In genomic region chr10:44012921-44013320, GRCh38 we compare ENCODE assay signal across 15 cellular contexts.
"Had no signal": no experiment of that assay in that cellular context is flagged by ENCODE, and none has a peak within 500 bp of the region (broad histone marks: within the 10 kb centered on the region; RNA-seq: fewer than 3 reads in every experiment).

No MANE protein-coding gene starts in this region.

- H3K27ac ChIP-seq: lower lobe of right lung, parathyroid adenoma, right lobe of liver, suprapubic skin, transverse colon had no signal

- H3K36me3 ChIP-seq: lower lobe of right lung, right lobe of liver, suprapubic skin, transverse colon had no signal

- H3K27me3 ChIP-seq: right lobe of liver, transverse colon had no signal

- DNase-seq: effector CD8-positive, alpha-beta T cell; left ventricle myocardium superior; lower lobe of right lung; naive thymus-derived CD8-positive, alpha-beta T cell; right lobe of liver; small intestine; stimulated activated CD4-positive, alpha-beta T cell treated with anti-CD3 and anti-CD28 coated beads, Interleukin-15, amount 100 ng/mL, for 24 hours; stimulated activated CD4-positive, alpha-beta T cell treated with anti-CD3 and anti-CD28 coated beads, Interleukin-2, amount 100 ng/mL, for 48 hours; stimulated activated naive B cell treated with anti-CD40 and anti-IgM and Interleukin-4, amounts not matched to agents 10 μg/mL and 1 μg/mL and 100 μg/mL, for 72 hours; transverse colon had no signal

- H2AFZ ChIP-seq: parathyroid adenoma had no signal

- H3K4me1 ChIP-seq: parathyroid adenoma, right lobe of liver had no signal

- ATAC-seq: left ventricle myocardium superior; lower lobe of right lung; naive thymus-derived CD8-positive, alpha-beta T cell; right lobe of liver; stimulated activated naive B cell treated with anti-CD40 and anti-IgM and Interleukin-4, amounts not matched to agents 10 μg/mL and 1 μg/mL and 100 μg/mL, for 72 hours had no signal

- H3K9me3 ChIP-seq: lower lobe of right lung, right lobe of liver, suprapubic skin, transverse colon had no signal

- H3K9ac ChIP-seq: parathyroid adenoma had no signal

- H3K79me2 ChIP-seq: parathyroid adenoma had no signal

- H3K4me3 ChIP-seq: lower lobe of right lung, right lobe of liver, suprapubic skin, transverse colon had no signal

- FAIRE-seq: colon, frontal cortex, keratinocyte, small intestine had no signal
